Comparison of ENCODE assay signal across 1 cellular context in the genomic region with DNA sequence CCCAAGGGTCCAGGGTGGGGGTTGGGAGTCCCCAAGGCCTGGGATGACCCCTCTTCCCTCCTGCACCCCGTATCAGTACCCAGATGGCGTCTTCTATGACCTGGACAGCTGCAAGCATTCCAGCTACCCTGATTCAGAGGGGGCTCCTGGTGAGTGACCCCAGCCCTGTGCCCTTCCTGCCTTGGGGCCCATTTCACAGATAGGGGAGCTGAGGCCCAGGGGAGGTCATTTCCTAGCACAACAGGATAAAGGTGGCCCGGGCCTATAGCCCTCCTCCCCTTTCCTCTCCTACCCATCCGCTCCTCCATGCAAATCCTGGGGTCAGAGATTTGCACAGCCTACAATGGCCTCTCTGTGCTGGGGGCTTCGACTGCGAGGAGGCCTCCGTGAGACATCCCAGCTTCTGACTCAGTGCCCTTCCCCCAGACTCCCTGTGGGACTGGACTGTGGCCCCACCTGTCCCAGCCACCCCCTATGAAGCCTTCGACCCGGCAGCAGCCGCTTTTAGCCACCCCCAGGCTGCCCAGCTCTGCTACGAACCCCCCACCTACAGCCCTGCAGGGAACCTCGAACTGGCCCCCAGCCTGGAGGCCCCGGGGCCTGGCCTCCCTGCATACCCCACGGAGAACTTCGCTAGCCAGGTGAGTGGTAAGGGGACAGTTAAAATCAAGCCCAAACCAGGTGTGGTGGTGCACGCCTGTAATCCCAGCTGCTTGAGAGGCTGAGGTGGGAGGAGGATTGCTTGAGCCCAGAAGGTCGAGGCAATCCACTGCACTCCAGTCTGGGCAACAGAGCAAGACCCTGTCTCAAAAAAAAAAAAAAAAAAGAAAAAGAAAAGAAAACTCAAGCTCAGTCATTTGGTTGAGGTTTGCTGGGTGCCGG.
A peak's percentile ranks its signal among the peaks of the same experiment; 100 is the strongest.
TF ChIP-seq lines count a peak whose summit lies in the region.

No MANE protein-coding gene starts in this region.

TF ChIP-seq in GM12878, 131 proteins besides CTCF, POLR2A, EP300 and RAD21:
- TF ChIP-seq RB1 (IDR thresholded peaks at IDR 0.05; ENCODE audit: borderline replicate concordance) (no peak), BHLHE40 (IDR thresholded peaks at IDR 0.05; ENCODE audit: borderline replicate concordance in 1 of 2, low read depth in 2 of 2, low read length in 1 of 2) (peak in 1 of 2 experiments; percentile 5; a peak in 1 of 4 replicates), TCF7 (IDR thresholded peaks at IDR 0.05; ENCODE audit: borderline replicate concordance) (no peak), RELA (IDR thresholded peaks at IDR 0.05; ENCODE audit: borderline replicate concordance, partially characterized antibody) (no peak), POU2F2 (IDR thresholded peaks at IDR 0.05; ENCODE audit: borderline replicate concordance, low read depth, low read length) (peak; percentile 90; the same call in 2 of the 3 replicates), ZNF384 (IDR thresholded peaks at IDR 0.05; ENCODE audit: borderline replicate concordance, low read depth, low read length) (no peak), NR2F1 (conservative IDR thresholded peaks at IDR 0.05) (0 out of 2 replicates have a peak, but pooled peaks have one; percentile 19), ZBED1 (IDR thresholded peaks at IDR 0.05; ENCODE audit: borderline replicate concordance) (no peak), GATAD2B (conservative IDR thresholded peaks at IDR 0.05; ENCODE audit: low read depth) (no peak), NRF1 (conservative IDR thresholded peaks at IDR 0.05; ENCODE audit: low read depth, low read length) (no peak), ZNF274 (IDR thresholded peaks at IDR 0.05; ENCODE audit: insufficient read depth, insufficient read length) (no peak), STAT1 (conservative IDR thresholded peaks at IDR 0.05) (no peak), RCOR1 (conservative IDR thresholded peaks at IDR 0.05; ENCODE audit: low read depth, low read length) (no peak; the same call in 1 of the 2 replicates), SMARCA5 (IDR thresholded peaks at IDR 0.05) (peak; percentile 28; the same call in 1 of the 2 replicates), TARDBP (IDR thresholded peaks at IDR 0.05; ENCODE audit: borderline replicate concordance) (no peak), SRF (IDR thresholded peaks at IDR 0.05; ENCODE audit: low read depth in 2 of 2, low read length in 2 of 2) (no peak), ESRRA (IDR thresholded peaks at IDR 0.05; ENCODE audit: low read length) (peak; percentile 77; the same call in 1 of the 2 replicates), ZZZ3 (IDR thresholded peaks at IDR 0.05; ENCODE audit: control insufficient read depth, insufficient read length, low read depth) (no peak), CHD2 (IDR thresholded peaks at IDR 0.05; ENCODE audit: borderline replicate concordance, low read depth, low read length) (0 out of 2 replicates have a peak, but pooled peaks have one; percentile 33), TCF12 (IDR thresholded peaks at IDR 0.05; ENCODE audit: low read depth, low read length) (no peak), CREB1 (IDR thresholded peaks at IDR 0.05; ENCODE audit: low read depth) (no peak), IKZF2 (IDR thresholded peaks at IDR 0.05) (no peak), YBX1 (IDR thresholded peaks at IDR 0.05) (no peak)
- TF ChIP-seq, protein P1, sequence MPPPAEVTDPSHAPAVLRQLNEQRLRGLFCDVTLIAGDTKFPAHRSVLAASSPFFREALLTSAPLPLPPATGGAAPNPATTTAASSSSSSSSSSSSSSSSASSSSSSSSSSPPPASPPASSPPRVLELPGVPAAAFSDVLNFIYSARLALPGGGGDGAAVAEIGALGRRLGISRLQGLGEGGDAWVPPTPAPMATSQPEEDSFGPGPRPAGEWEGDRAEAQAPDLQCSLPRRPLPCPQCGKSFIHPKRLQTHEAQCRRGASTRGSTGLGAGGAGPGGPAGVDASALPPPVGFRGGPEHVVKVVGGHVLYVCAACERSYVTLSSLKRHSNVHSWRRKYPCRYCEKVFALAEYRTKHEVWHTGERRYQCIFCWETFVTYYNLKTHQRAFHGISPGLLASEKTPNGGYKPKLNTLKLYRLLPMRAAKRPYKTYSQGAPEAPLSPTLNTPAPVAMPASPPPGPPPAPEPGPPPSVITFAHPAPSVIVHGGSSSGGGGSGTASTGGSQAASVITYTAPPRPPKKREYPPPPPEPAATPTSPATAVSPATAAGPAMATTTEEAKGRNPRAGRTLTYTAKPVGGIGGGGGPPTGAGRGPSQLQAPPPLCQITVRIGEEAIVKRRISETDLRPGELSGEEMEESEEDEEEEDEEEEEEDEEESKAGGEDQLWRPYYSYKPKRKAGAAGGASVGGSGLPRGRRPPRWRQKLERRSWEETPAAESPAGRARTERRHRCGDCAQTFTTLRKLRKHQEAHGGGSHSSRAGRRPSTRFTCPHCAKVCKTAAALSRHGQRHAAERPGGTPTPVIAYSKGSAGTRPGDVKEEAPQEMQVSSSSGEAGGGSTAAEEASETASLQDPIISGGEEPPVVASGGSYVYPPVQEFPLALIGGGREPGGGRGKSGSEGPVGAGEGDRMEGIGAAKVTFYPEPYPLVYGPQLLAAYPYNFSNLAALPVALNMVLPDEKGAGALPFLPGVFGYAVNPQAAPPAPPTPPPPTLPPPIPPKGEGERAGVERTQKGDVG (CRISPR knock-in tag; IDR thresholded peaks at IDR 0.05), result no peak
- TF ChIP-seq, protein P2, sequence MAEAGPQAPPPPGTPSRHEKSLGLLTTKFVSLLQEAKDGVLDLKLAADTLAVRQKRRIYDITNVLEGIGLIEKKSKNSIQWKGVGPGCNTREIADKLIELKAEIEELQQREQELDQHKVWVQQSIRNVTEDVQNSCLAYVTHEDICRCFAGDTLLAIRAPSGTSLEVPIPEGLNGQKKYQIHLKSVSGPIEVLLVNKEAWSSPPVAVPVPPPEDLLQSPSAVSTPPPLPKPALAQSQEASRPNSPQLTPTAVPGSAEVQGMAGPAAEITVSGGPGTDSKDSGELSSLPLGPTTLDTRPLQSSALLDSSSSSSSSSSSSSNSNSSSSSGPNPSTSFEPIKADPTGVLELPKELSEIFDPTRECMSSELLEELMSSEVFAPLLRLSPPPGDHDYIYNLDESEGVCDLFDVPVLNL (IDR thresholded peaks at IDR 0.05; ENCODE audit: low read depth, low read length), result no peak
- TF ChIP-seq, protein P3, sequence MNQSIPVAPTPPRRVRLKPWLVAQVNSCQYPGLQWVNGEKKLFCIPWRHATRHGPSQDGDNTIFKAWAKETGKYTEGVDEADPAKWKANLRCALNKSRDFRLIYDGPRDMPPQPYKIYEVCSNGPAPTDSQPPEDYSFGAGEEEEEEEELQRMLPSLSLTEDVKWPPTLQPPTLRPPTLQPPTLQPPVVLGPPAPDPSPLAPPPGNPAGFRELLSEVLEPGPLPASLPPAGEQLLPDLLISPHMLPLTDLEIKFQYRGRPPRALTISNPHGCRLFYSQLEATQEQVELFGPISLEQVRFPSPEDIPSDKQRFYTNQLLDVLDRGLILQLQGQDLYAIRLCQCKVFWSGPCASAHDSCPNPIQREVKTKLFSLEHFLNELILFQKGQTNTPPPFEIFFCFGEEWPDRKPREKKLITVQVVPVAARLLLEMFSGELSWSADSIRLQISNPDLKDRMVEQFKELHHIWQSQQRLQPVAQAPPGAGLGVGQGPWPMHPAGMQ (IDR thresholded peaks at IDR 0.05; ENCODE audit: borderline replicate concordance), result no peak
- TF ChIP-seq, protein P4, sequence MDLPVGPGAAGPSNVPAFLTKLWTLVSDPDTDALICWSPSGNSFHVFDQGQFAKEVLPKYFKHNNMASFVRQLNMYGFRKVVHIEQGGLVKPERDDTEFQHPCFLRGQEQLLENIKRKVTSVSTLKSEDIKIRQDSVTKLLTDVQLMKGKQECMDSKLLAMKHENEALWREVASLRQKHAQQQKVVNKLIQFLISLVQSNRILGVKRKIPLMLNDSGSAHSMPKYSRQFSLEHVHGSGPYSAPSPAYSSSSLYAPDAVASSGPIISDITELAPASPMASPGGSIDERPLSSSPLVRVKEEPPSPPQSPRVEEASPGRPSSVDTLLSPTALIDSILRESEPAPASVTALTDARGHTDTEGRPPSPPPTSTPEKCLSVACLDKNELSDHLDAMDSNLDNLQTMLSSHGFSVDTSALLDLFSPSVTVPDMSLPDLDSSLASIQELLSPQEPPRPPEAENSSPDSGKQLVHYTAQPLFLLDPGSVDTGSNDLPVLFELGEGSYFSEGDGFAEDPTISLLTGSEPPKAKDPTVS (IDR thresholded peaks at IDR 0.05; ENCODE audit: low read depth, low read length), result no peak
- TF ChIP-seq, protein P5, sequence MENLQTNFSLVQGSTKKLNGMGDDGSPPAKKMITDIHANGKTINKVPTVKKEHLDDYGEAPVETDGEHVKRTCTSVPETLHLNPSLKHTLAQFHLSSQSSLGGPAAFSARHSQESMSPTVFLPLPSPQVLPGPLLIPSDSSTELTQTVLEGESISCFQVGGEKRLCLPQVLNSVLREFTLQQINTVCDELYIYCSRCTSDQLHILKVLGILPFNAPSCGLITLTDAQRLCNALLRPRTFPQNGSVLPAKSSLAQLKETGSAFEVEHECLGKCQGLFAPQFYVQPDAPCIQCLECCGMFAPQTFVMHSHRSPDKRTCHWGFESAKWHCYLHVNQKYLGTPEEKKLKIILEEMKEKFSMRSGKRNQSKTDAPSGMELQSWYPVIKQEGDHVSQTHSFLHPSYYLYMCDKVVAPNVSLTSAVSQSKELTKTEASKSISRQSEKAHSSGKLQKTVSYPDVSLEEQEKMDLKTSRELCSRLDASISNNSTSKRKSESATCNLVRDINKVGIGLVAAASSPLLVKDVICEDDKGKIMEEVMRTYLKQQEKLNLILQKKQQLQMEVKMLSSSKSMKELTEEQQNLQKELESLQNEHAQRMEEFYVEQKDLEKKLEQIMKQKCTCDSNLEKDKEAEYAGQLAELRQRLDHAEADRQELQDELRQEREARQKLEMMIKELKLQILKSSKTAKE (IDR thresholded peaks at IDR 0.05; ENCODE audit: low read depth, poor library complexity, severe bottlenecking), result no peak
- TF ChIP-seq, protein P6, sequence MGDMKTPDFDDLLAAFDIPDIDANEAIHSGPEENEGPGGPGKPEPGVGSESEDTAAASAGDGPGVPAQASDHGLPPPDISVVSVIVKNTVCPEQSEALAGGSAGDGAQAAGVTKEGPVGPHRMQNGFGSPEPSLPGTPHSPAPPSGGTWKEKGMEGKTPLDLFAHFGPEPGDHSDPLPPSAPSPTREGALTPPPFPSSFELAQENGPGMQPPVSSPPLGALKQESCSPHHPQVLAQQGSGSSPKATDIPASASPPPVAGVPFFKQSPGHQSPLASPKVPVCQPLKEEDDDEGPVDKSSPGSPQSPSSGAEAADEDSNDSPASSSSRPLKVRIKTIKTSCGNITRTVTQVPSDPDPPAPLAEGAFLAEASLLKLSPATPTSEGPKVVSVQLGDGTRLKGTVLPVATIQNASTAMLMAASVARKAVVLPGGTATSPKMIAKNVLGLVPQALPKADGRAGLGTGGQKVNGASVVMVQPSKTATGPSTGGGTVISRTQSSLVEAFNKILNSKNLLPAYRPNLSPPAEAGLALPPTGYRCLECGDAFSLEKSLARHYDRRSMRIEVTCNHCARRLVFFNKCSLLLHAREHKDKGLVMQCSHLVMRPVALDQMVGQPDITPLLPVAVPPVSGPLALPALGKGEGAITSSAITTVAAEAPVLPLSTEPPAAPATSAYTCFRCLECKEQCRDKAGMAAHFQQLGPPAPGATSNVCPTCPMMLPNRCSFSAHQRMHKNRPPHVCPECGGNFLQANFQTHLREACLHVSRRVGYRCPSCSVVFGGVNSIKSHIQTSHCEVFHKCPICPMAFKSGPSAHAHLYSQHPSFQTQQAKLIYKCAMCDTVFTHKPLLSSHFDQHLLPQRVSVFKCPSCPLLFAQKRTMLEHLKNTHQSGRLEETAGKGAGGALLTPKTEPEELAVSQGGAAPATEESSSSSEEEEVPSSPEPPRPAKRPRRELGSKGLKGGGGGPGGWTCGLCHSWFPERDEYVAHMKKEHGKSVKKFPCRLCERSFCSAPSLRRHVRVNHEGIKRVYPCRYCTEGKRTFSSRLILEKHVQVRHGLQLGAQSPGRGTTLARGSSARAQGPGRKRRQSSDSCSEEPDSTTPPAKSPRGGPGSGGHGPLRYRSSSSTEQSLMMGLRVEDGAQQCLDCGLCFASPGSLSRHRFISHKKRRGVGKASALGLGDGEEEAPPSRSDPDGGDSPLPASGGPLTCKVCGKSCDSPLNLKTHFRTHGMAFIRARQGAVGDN (IDR thresholded peaks at IDR 0.05), result no peak
- TF ChIP-seq, protein P7, sequence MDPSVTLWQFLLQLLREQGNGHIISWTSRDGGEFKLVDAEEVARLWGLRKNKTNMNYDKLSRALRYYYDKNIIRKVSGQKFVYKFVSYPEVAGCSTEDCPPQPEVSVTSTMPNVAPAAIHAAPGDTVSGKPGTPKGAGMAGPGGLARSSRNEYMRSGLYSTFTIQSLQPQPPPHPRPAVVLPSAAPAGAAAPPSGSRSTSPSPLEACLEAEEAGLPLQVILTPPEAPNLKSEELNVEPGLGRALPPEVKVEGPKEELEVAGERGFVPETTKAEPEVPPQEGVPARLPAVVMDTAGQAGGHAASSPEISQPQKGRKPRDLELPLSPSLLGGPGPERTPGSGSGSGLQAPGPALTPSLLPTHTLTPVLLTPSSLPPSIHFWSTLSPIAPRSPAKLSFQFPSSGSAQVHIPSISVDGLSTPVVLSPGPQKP (IDR thresholded peaks at IDR 0.05; ENCODE audit: low read depth, low read length), result no peak
- TF ChIP-seq, protein P8, sequence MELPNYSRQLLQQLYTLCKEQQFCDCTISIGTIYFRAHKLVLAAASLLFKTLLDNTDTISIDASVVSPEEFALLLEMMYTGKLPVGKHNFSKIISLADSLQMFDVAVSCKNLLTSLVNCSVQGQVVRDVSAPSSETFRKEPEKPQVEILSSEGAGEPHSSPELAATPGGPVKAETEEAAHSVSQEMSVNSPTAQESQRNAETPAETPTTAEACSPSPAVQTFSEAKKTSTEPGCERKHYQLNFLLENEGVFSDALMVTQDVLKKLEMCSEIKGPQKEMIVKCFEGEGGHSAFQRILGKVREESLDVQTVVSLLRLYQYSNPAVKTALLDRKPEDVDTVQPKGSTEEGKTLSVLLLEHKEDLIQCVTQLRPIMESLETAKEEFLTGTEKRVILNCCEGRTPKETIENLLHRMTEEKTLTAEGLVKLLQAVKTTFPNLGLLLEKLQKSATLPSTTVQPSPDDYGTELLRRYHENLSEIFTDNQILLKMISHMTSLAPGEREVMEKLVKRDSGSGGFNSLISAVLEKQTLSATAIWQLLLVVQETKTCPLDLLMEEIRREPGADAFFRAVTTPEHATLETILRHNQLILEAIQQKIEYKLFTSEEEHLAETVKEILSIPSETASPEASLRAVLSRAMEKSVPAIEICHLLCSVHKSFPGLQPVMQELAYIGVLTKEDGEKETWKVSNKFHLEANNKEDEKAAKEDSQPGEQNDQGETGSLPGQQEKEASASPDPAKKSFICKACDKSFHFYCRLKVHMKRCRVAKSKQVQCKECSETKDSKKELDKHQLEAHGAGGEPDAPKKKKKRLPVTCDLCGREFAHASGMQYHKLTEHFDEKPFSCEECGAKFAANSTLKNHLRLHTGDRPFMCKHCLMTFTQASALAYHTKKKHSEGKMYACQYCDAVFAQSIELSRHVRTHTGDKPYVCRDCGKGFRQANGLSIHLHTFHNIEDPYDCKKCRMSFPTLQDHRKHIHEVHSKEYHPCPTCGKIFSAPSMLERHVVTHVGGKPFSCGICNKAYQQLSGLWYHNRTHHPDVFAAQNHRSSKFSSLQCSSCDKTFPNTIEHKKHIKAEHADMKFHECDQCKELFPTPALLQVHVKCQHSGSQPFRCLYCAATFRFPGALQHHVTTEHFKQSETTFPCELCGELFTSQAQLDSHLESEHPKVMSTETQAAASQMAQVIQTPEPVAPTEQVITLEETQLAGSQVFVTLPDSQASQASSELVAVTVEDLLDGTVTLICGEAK (IDR thresholded peaks at IDR 0.05; ENCODE audit: borderline replicate concordance), result no peak
